ENCODE assay signal across 24 cellular contexts in genomic region chr18:45342653-45343052, GRCh38.
DNase-seq lines count a peak whose midpoint lies in the region; ATAC-seq, FAIRE-seq and TF ChIP-seq lines count a peak whose summit lies in the region.
"Had no signal": no experiment of that assay in that cellular context is flagged by ENCODE, and none has a peak within 500 bp of the region (broad histone marks: within the 10 kb centered on the region; RNA-seq: fewer than 3 reads in every experiment).

No MANE protein-coding gene starts in this region.

- H3K36me3 Mint-ChIP-seq in endodermal cell (ENCODE audit: low read depth) (no peaks in the 10 kb centered on the region), nephron (ENCODE audit: low read depth) (no peaks in the 10 kb centered on the region)
- H3K36me3 Mint-ChIP-seq in naive thymus-derived CD4-positive, alpha-beta T cell: no peaks in the 10 kb centered on the region
- H3K36me3 Mint-ChIP-seq: CD8-positive, alpha-beta T cell had no signal

- intact Hi-C loops in gastrocnemius medialis (cut with DNase I; ENCODE audit: low total_unique reads): no loop called here
- intact Hi-C loops in naive thymus-derived CD4-positive, alpha-beta T cell (cut with micrococcal nuclease): no loop called here

- H3K27ac ChIP-seq in endodermal cell (ENCODE audit: low read depth, low read length) (no peak overlapping the region), gastrocnemius medialis (peak overlapping the region in 3 of 4 donors; percentile 6 to 81 (median 64)), small intestine (ENCODE audit: low read depth in 1 of 2, low read length in 1 of 2) (no peak overlapping the region)
- no peak overlapping the region for H3K27ac ChIP-seq in naive thymus-derived CD4-positive, alpha-beta T cell (ENCODE audit: low read depth, low read length)
- H3K27ac ChIP-seq: 22Rv1; A549; BLaER1 treated with 17β-estradiol and CSF1 and Interleukin-3, amounts not matched to agents 10 nM and 100 nM; C4-2B had no signal

- H3K4me3 ChIP-seq in endodermal cell (ENCODE audit: low read length) (peak overlapping the region; percentile 15), gastrocnemius medialis (no peak overlapping the region), small intestine (ENCODE audit: low read depth in 1 of 2, low read length in 2 of 2) (no peak overlapping the region)
- no peak overlapping the region for H3K4me3 ChIP-seq in naive thymus-derived CD4-positive, alpha-beta T cell (ENCODE audit: low read length)
- H3K4me3 ChIP-seq: A549; BLaER1 treated with 17β-estradiol and CSF1 and Interleukin-3, amounts not matched to agents 10 nM and 100 nM; GM12878 had no signal

- TF ChIP-seq CTCF in endodermal cell (conservative IDR thresholded peaks at IDR 0.05) (no peak), nephron (IDR thresholded peaks at IDR 0.05; ENCODE audit: unreplicated experiment in 3 of 3) (no peak), gastrocnemius medialis (IDR thresholded peaks at IDR 0.05 in 4 of 5, conservative IDR thresholded peaks at IDR 0.05 in 1 of 5) (no peak)

- in situ Hi-C loops in gastrocnemius medialis (cut with MboI; ENCODE audit: low sequenced_read_pairs in 4 of 4): no loop called here

- DNase-seq in endodermal cell: no peak
- no peak for DNase-seq in gastrocnemius medialis
- DNase-seq in naive thymus-derived CD4-positive, alpha-beta T cell: no peak
- DNase-seq in small intestine: no peak
- DNase-seq: AML-193; CD4-positive, alpha-beta T cell; CD8-positive, alpha-beta T cell; DMS 273 treated with DMSO at 0.1 percent for 48 hours; DMS153; DMS53; DMS79; DND-41; EL; GDM1 had no signal

- CTCF ChIA-PET in naive thymus-derived CD4-positive, alpha-beta T cell (lab: Charles Lee): no interaction called here

- WGBS in endodermal cell (ENCODE audit: insufficient coverage in 1 of 2, insufficient read length in 1 of 2), 2 experiments: 93 to 98% methylated on average over 3 of the region's 3 CpGs
- 86 to 89% (median 88%) methylated on average over 3 of the region's 3 CpGs for WGBS in small intestine, 3 donors

- H3K4me3 Mint-ChIP-seq in endodermal cell: no peak overlapping the region
- no peak overlapping the region for H3K4me3 Mint-ChIP-seq in nephron
- no peak overlapping the region for H3K4me3 Mint-ChIP-seq in naive thymus-derived CD4-positive, alpha-beta T cell
- H3K4me3 Mint-ChIP-seq: B cell; CD4-positive, alpha-beta T cell; CD8-positive, alpha-beta T cell had no signal

- H3K4me1 Mint-ChIP-seq in endodermal cell (peaks cover 36% of the 10 kb centered on the region), nephron (peaks cover 9% of the 10 kb centered on the region)
- no peaks in the 10 kb centered on the region for H3K4me1 Mint-ChIP-seq in naive thymus-derived CD4-positive, alpha-beta T cell
- H3K4me1 Mint-ChIP-seq: B cell had no signal

- no peak for FAIRE-seq in small intestine (lab: Jason Lieb, UNC)
- FAIRE-seq: A549, GM12878, GM12892, GM18507 had no signal

- peaks cover 9% of the 10 kb centered on the region for H3K9me3 Mint-ChIP-seq in endodermal cell
- H3K9me3 Mint-ChIP-seq in nephron: no peaks in the 10 kb centered on the region
- H3K9me3 Mint-ChIP-seq in naive thymus-derived CD4-positive, alpha-beta T cell: peaks cover 0 to 6% (median 0%) of the 10 kb centered on the region in 11 donors
- H3K9me3 Mint-ChIP-seq: CD4-positive, alpha-beta T cell; CD8-positive, alpha-beta T cell had no signal

- H3K9ac ChIP-seq in endodermal cell (ENCODE audit: extremely low read depth, low read length, poor library complexity, severe bottlenecking): no peak overlapping the region
- H3K9ac ChIP-seq: BLaER1 treated with 17β-estradiol and CSF1 and Interleukin-3, amounts not matched to agents 10 nM and 100 nM had no signal

- H3K27ac Mint-ChIP-seq in endodermal cell (no peak overlapping the region), nephron (peak overlapping the region in 2 of 3 experiments; percentile 17 to 59)
- H3K27ac Mint-ChIP-seq in naive thymus-derived CD4-positive, alpha-beta T cell: no peak overlapping the region
- H3K27ac Mint-ChIP-seq: B cell; CD4-positive, alpha-beta T cell; CD8-positive, alpha-beta T cell had no signal

- TF ChIP-seq POLR2A in gastrocnemius medialis (IDR thresholded peaks at IDR 0.05): no peak

- no peaks in the 10 kb centered on the region for H3K27me3 Mint-ChIP-seq in endodermal cell (ENCODE audit: insufficient read depth)
- no peaks in the 10 kb centered on the region for H3K27me3 Mint-ChIP-seq in nephron (ENCODE audit: low read depth)
- peaks cover 0 to 13% (median 7%) of the 10 kb centered on the region in 5 donors for H3K27me3 Mint-ChIP-seq in naive thymus-derived CD4-positive, alpha-beta T cell
- H3K27me3 Mint-ChIP-seq: CD4-positive, alpha-beta T cell had no signal

- H3K36me3 ChIP-seq in endodermal cell (ENCODE audit: control insufficient read depth, insufficient read depth, low read length) (no peaks in the 10 kb centered on the region), gastrocnemius medialis (no peaks in the 10 kb centered on the region), small intestine (ENCODE audit: control insufficient read depth in 2 of 2, insufficient read depth in 2 of 2, low read length in 2 of 2) (no peaks in the 10 kb centered on the region)
- no peaks in the 10 kb centered on the region for H3K36me3 ChIP-seq in naive thymus-derived CD4-positive, alpha-beta T cell (ENCODE audit: control insufficient read depth in 2 of 3, insufficient read depth in 3 of 3, low read length in 3 of 3)
- H3K36me3 ChIP-seq: BLaER1 treated with 17β-estradiol and CSF1 and Interleukin-3, amounts not matched to agents 10 nM and 100 nM had no signal

- ATAC-seq in gastrocnemius medialis (peak; percentile 86 to 87), GM21619 (IDR thresholded peaks at IDR 0.05; ENCODE audit: unreplicated experiment) (no peak)
- ATAC-seq in naive thymus-derived CD4-positive, alpha-beta T cell: no peak
- ATAC-seq: A549; CD8-positive, alpha-beta T cell; GM12878 had no signal

- POLR2A ChIA-PET in naive thymus-derived CD4-positive, alpha-beta T cell (lab: Charles Lee): no interaction called here

- peaks cover 14% of the 10 kb centered on the region for H3K4me1 ChIP-seq in endodermal cell (ENCODE audit: control insufficient read depth, insufficient read depth, low read length)
- H3K4me1 ChIP-seq in gastrocnemius medialis: peaks cover 19 to 27% of the 10 kb centered on the region in 2 donors
- no peaks in the 10 kb centered on the region for H3K4me1 ChIP-seq in naive thymus-derived CD4-positive, alpha-beta T cell (ENCODE audit: control insufficient read depth in 2 of 2, insufficient read depth in 2 of 2, low read length in 2 of 2)
- H3K4me1 ChIP-seq in small intestine (ENCODE audit: control insufficient read depth in 2 of 2, insufficient read depth in 1 of 2, low read depth in 1 of 2, low read length in 1 of 2): no peaks in the 10 kb centered on the region
- H3K4me1 ChIP-seq: A549 had no signal

- peaks cover 3% of the 10 kb centered on the region for H3K9me3 ChIP-seq in endodermal cell (ENCODE audit: control insufficient read depth, low read length)
- H3K9me3 ChIP-seq in gastrocnemius medialis: no peaks in the 10 kb centered on the region
- H3K9me3 ChIP-seq in naive thymus-derived CD4-positive, alpha-beta T cell (ENCODE audit: control insufficient read depth in 2 of 3, low read length in 3 of 3): no peaks in the 10 kb centered on the region
- H3K9me3 ChIP-seq in small intestine (ENCODE audit: control insufficient read depth, low read depth): no peaks in the 10 kb centered on the region
- H3K9me3 ChIP-seq: A549; BLaER1 treated with 17β-estradiol and CSF1 and Interleukin-3, amounts not matched to agents 10 nM and 100 nM had no signal

- H3K27me3 ChIP-seq in endodermal cell (ENCODE audit: control insufficient read depth, insufficient read depth, low read length, poor library complexity, severe bottlenecking): no peaks in the 10 kb centered on the region
- no peaks in the 10 kb centered on the region for H3K27me3 ChIP-seq in gastrocnemius medialis
- H3K27me3 ChIP-seq in naive thymus-derived CD4-positive, alpha-beta T cell (ENCODE audit: control insufficient read depth in 2 of 2, insufficient read depth in 2 of 2, low read length in 2 of 2): no peaks in the 10 kb centered on the region
- no peaks in the 10 kb centered on the region for H3K27me3 ChIP-seq in small intestine (ENCODE audit: control insufficient read depth in 2 of 2, insufficient read depth in 2 of 2, low read length in 2 of 2)
- H3K27me3 ChIP-seq: BLaER1 treated with 17β-estradiol and CSF1 and Interleukin-3, amounts not matched to agents 10 nM and 100 nM had no signal

Comparison
In these comparisons a context has a peak if more than half of its experiments do, and no peak if none do; other contexts are left out.
1. H3K27ac ChIP-seq: peak in gastrocnemius medialis (3 of 4); none in endodermal cell (single experiment), naive thymus-derived CD4-positive, alpha-beta T cell (single experiment) and small intestine (0 of 2).
2. H3K27ac Mint-ChIP-seq: peak in nephron (2 of 3); none in endodermal cell (single experiment) and naive thymus-derived CD4-positive, alpha-beta T cell (0 of 9).
3. ATAC-seq: peak in gastrocnemius medialis (2 of 2); none in naive thymus-derived CD4-positive, alpha-beta T cell (single experiment) and GM21619 (single experiment).